20 cellular contexts compared by ENCODE assay signal in the genomic region with DNA sequence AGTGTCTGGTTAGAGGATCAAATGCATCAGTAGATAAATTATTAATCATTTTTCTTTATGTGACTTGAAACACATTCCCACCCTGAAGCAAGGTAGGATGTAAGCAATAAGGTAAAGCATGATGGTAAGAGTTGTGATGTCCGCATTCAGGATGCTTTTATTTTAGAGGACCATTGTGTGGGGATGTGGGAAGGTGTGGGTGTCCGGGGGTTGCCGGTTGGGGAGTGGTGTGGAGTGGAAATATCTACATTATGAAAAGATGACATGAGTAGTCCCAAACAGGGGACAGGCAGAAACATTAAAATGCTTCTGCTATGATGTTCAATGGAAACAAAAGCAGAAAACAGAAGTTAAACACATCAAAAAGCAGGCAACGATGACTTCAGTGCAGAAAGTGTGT.
"Had no signal": no experiment of that assay in that cellular context is flagged by ENCODE, and none has a peak within 500 bp of the region (broad histone marks: within the 10 kb centered on the region; RNA-seq: fewer than 3 reads in every experiment).

No MANE protein-coding gene starts in this region.

- DNase-seq: activated CD4-positive, alpha-beta T cell treated with anti-CD3 and anti-CD28 coated beads, Interleukin-2, amount 10 ng/mL, durations not matched to agents 7 days and 5 days; activated CD4-positive, alpha-beta T cell treated with anti-CD3 and anti-CD28 coated beads, Interleukin-2, amount 50 U/mL, for 48 hours; activated CD8-positive, alpha-beta T cell treated with anti-CD3 and anti-CD28 coated beads, Interleukin-2, amount 10 ng/mL, durations not matched to agents 7 days and 5 days; activated gamma-delta T cell; activated naive CD4-positive, alpha-beta T cell treated with Interleukin-2 at 50 U/mL for 16 hours; activated naive CD8-positive, alpha-beta T cell treated with anti-CD3 and anti-CD28 coated beads, Interleukin-2, amount 50 U/mL, for 24 hours; activated T-cell treated with anti-CD3 and anti-CD28 coated beads, Interleukin-2, amount 50 U/mL, for 24 hours; aorta; Karpas-422; MM.1S; NCI-H1092; NCI-H1436 treated with DMSO at 0.1 percent for 48 hours; NCI-H1694 treated with DMSO at 0.1 percent for 48 hours; NCI-H2029; NCI-H345; NCI-H526; NCI-H748 treated with DMSO at 0.1 percent for 48 hours; NK-92 treated with Interleukin-12 subunit alpha and Interleukin-12 subunit beta, amount 100 ng/mL, for 24 hours had no signal

- H3K4me3 ChIP-seq: cardiac muscle cell had no signal

- H3K27me3 ChIP-seq: cardiac muscle cell had no signal

- FAIRE-seq: TTC549 had no signal

- ATAC-seq: activated CD8-positive, alpha-beta T cell treated with anti-CD3 and anti-CD28 coated beads, Interleukin-2, amount 10 ng/mL, durations not matched to agents 7 days and 5 days; activated naive CD8-positive, alpha-beta T cell treated with anti-CD3 and anti-CD28 coated beads, Interleukin-2, amount 50 U/mL, for 24 hours had no signal

- H3K27ac ChIP-seq: cardiac muscle cell had no signal

- H3K36me3 ChIP-seq: cardiac muscle cell had no signal
